8 cellular contexts compared by ENCODE assay signal in the genomic region with DNA sequence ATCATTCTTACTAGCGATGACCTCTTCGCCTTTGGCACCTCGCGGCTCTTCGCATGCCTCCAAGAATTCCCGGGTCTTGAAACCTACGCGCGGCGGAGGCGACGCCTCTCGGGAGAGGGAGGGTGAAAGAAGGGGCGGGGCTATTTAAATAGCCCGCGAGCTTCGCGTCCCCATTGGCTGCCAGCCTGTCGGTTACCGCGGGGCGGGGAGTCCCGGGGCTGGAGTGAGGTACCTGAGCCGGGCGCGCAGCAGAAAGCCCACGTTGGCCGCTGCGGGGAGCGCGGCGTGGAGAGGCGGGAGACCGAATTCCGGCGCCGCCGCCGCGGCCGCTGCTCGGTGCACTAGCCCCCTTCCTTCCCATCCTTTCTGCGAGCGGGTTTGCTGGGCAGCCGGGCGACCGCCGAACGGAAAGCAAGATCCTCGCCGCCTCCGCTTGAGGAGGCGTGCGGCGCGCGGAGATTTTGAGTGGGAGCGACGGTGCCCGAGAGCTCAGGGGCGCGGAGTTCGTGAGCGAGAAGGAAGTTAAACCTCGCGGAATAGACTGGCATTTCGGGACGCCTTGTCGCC. TPM values are rescaled to one million over a fixed set of nuclear protein-coding genes. Genes with fewer than 3 reads are reported as not detected.
A peak's percentile ranks its signal among the peaks of the same experiment; 100 is the strongest.
DNase-seq lines count a peak whose midpoint lies in the region; ATAC-seq and TF ChIP-seq lines count a peak whose summit lies in the region.

Gene BMP6, plus strand, starts transcription at position 251 of the 567 bp plus-strand sequence. CDS start 857 bp downstream, outside the sequence.

- POLR2A ChIA-PET in activated CD4-positive, alpha-beta T cell treated with anti-CD3 and anti-CD28 coated beads, Interleukin-2, amount 10 ng/mL, durations not matched to agents 7 days and 5 days (lab: Charles Lee): no interaction called here

- DNase-seq in AML-193 (lab: John Stamatoyannopoulos, UW) (peak; percentile 47 to 58), NCI-H2227 treated with DMSO at 0.1 percent for 48 hours (lab: John Stamatoyannopoulos, UW) (peak; percentile 80), endodermal cell (peak; percentile 97), lung microvascular endothelial cell (ENCODE audit: low read depth in 2 of 2) (peak; percentile 94 to 95)
- peak; percentile 79 for DNase-seq in activated CD4-positive, alpha-beta T cell treated with anti-CD3 and anti-CD28 coated beads, Interleukin-2, amount 10 ng/mL, durations not matched to agents 7 days and 5 days
- DNase-seq in stimulated activated CD4-positive, alpha-beta T cell treated with anti-CD3 and anti-CD28 coated beads, TNF-alpha, amount 100 ng/mL, for 4 hours (ENCODE audit: low read depth in 3 of 3): peak in 2 of 3 experiments; percentile 8 to 33

- no peak within 1 kb of the TSS for H3K27ac ChIP-seq in endodermal cell (ENCODE audit: low read depth, low read length)

- ATAC-seq in GM19023 (IDR thresholded peaks at IDR 0.05; ENCODE audit: unreplicated experiment) (peak; percentile 74), HG03139 (IDR thresholded peaks at IDR 0.05; ENCODE audit: unreplicated experiment) (peak; percentile 70)

- no peaks in the 10 kb centered on the region for H3K9me3 Mint-ChIP-seq in activated CD4-positive, alpha-beta T cell treated with anti-CD3 and anti-CD28 coated beads, Interleukin-2, amount 10 ng/mL, durations not matched to agents 7 days and 5 days
- no peaks in the 10 kb centered on the region for H3K9me3 Mint-ChIP-seq in endodermal cell

- peaks cover 90% of the 10 kb centered on the region for H3K27me3 ChIP-seq in endodermal cell (ENCODE audit: control insufficient read depth, insufficient read depth, low read length, poor library complexity, severe bottlenecking)

- no peaks in the 10 kb centered on the region for H3K9me3 ChIP-seq in endodermal cell (ENCODE audit: control insufficient read depth, low read length)

- H3K4me3 ChIP-seq in endodermal cell (ENCODE audit: low read length): peak within 1 kb of the TSS; percentile 78

- peak within 1 kb of the TSS; percentile 71 for H3K4me3 Mint-ChIP-seq in activated CD4-positive, alpha-beta T cell treated with anti-CD3 and anti-CD28 coated beads, Interleukin-2, amount 10 ng/mL, durations not matched to agents 7 days and 5 days
- peak within 1 kb of the TSS; percentile 56 for H3K4me3 Mint-ChIP-seq in endodermal cell

- H3K27ac Mint-ChIP-seq in activated CD4-positive, alpha-beta T cell treated with anti-CD3 and anti-CD28 coated beads, Interleukin-2, amount 10 ng/mL, durations not matched to agents 7 days and 5 days: no peak within 1 kb of the TSS
- H3K27ac Mint-ChIP-seq in endodermal cell: no peak within 1 kb of the TSS

- H3K36me3 Mint-ChIP-seq in activated CD4-positive, alpha-beta T cell treated with anti-CD3 and anti-CD28 coated beads, Interleukin-2, amount 10 ng/mL, durations not matched to agents 7 days and 5 days (ENCODE audit: low read depth): no peaks in the 10 kb centered on the region
- no peaks in the 10 kb centered on the region for H3K36me3 Mint-ChIP-seq in endodermal cell (ENCODE audit: low read depth)

- no peak within 1 kb of the TSS for H3K9ac ChIP-seq in endodermal cell (ENCODE audit: extremely low read depth, low read length, poor library complexity, severe bottlenecking)

- WGBS in endodermal cell (ENCODE audit: insufficient coverage in 1 of 2, insufficient read length in 1 of 2), 2 experiments: 0% methylated on average over 23 to 69 of the region's 69 CpGs

- H3K4me1 ChIP-seq in endodermal cell (ENCODE audit: control insufficient read depth, insufficient read depth, low read length): no peaks in the 10 kb centered on the region

- H3K4me1 Mint-ChIP-seq in activated CD4-positive, alpha-beta T cell treated with anti-CD3 and anti-CD28 coated beads, Interleukin-2, amount 10 ng/mL, durations not matched to agents 7 days and 5 days: peaks cover 23% of the 10 kb centered on the region
- H3K4me1 Mint-ChIP-seq in endodermal cell: peaks cover 21% of the 10 kb centered on the region

- H3K36me3 ChIP-seq in endodermal cell (ENCODE audit: control insufficient read depth, insufficient read depth, low read length): no peaks in the 10 kb centered on the region

- CTCF ChIA-PET in activated CD4-positive, alpha-beta T cell treated with anti-CD3 and anti-CD28 coated beads, Interleukin-2, amount 10 ng/mL, durations not matched to agents 7 days and 5 days (lab: Charles Lee): no interaction called here

- TF ChIP-seq CTCF in endodermal cell (conservative IDR thresholded peaks at IDR 0.05): no peak

- peaks cover 72% of the 10 kb centered on the region for H3K27me3 Mint-ChIP-seq in activated CD4-positive, alpha-beta T cell treated with anti-CD3 and anti-CD28 coated beads, Interleukin-2, amount 10 ng/mL, durations not matched to agents 7 days and 5 days
- peaks cover 90% of the 10 kb centered on the region for H3K27me3 Mint-ChIP-seq in endodermal cell (ENCODE audit: insufficient read depth)

RNA-seq across cellular contexts. Expression of gene BMP6, which starts in this region (rescaled TPM):
- total RNA-seq in activated CD4-positive, alpha-beta T cell treated with anti-CD3 and anti-CD28 coated beads, Interleukin-2, amount 10 ng/mL, durations not matched to agents 7 days and 5 days: not detected
- total RNA-seq in endodermal cell (under 1 TPM; 0.62 to 0.71 TPM), lung microvascular endothelial cell (90.2 and 246 TPM in 2 replicates)
- 5.8 TPM for polyA plus RNA-seq in endodermal cell (2013, experiment 1 of 2)
- 6.0 TPM for polyA plus RNA-seq in endodermal cell (2013, experiment 2 of 2)

Comparison
In these comparisons a context has a peak if more than half of its experiments do, and no peak if none do; other contexts are left out.
1. RNA of gene BMP6 (total RNA-seq): 90.2 to 246 TPM in lung microvascular endothelial cell; 0.62 to 0.71 TPM in endodermal cell and not detected in activated CD4-positive, alpha-beta T cell treated with anti-CD3 and anti-CD28 coated beads, Interleukin-2, amount 10 ng/mL, durations not matched to agents 7 days and 5 days; every median in the first group is over 10 times any median in the second.
2. Peak in DNase-seq in activated CD4-positive, alpha-beta T cell treated with anti-CD3 and anti-CD28 coated beads, Interleukin-2, amount 10 ng/mL, durations not matched to agents 7 days and 5 days; RNA of the gene not detected or under 1 TPM.
3. DNase-seq: peak in every context shown above with its lines; median percentile 97 in endodermal cell; 94 in lung microvascular endothelial cell; 80 in NCI-H2227 treated with DMSO at 0.1 percent for 48 hours; 79 in activated CD4-positive, alpha-beta T cell treated with anti-CD3 and anti-CD28 coated beads, Interleukin-2, amount 10 ng/mL, durations not matched to agents 7 days and 5 days; 52 in AML-193; 20 in stimulated activated CD4-positive, alpha-beta T cell treated with anti-CD3 and anti-CD28 coated beads, TNF-alpha, amount 100 ng/mL, for 4 hours.